11 cellular contexts compared by ENCODE assay signal in genomic region chrX:2829066-2829430, GRCh38. TPM values are rescaled to one million over a fixed set of nuclear protein-coding genes. Genes with fewer than 3 reads are reported as not detected.
DNase-seq lines count a peak whose midpoint lies in the region; ATAC-seq, FAIRE-seq and TF ChIP-seq lines count a peak whose summit lies in the region.
"Had no signal": no experiment of that assay in that cellular context is flagged by ENCODE, and none has a peak within 500 bp of the region (broad histone marks: within the 10 kb centered on the region; RNA-seq: fewer than 3 reads in every experiment).

No MANE protein-coding gene starts in this region.

- POLR2A ChIA-PET in K562 (lab: Yijun Ruan, JAX), result no interaction called here
- POLR2A ChIA-PET in CD4-positive, alpha-beta T cell (lab: Charles Lee), result no interaction called here

- DNase-seq in H9 (peak; percentile 75), K562 (ENCODE audit: extremely low read depth in 1 of 4, low spot score in 3 of 4) (peak in 2 of 4 experiments; percentile 27 to 29), left colon (peak; percentile 30 to 37), stomach (no peak), NCI-H446 treated with DMSO at 0.1 percent for 48 hours (lab: John Stamatoyannopoulos, UW) (no peak), NCI-H2029 treated with DMSO at 0.1 percent for 48 hours (lab: John Stamatoyannopoulos, UW) (no peak)
- DNase-seq in activated CD8-positive, alpha-beta memory T cell treated with anti-CD3 and anti-CD28 coated beads, Interleukin-2, amount 50 U/mL, for 4 hours, result no peak
- DNase-seq in CD4-positive, alpha-beta T cell, result no peak
- DNase-seq: NCI-H446 had no signal

- in situ Hi-C loops in K562 (cut with MboI), result no loop called here

- ATAC-seq in K562 (peak; percentile 79), left colon (peak; percentile 73)
- ATAC-seq in CD4-positive, alpha-beta T cell (ENCODE audit: poor library complexity), result no peak

- peak overlapping the region; percentile 74 for H3K18ac ChIP-seq in H9 (ENCODE audit: insufficient read length, low read depth, low read length)

- peaks cover 0 to 1% of the 10 kb centered on the region in 2 experiments; a peak in 2 of 5 replicates for H3K9me3 Mint-ChIP-seq in H9
- H3K9me3 Mint-ChIP-seq in CD4-positive, alpha-beta T cell, result no peaks in the 10 kb centered on the region

- TF ChIP-seq POLR2A in K562 (conservative IDR thresholded peaks at IDR 0.05) (no peak), stomach (IDR thresholded peaks at IDR 0.05) (no peak)

- H3K36me3 Mint-ChIP-seq in H9 (ENCODE audit: insufficient read depth in 1 of 3, low read depth in 3 of 3), result peaks cover 28 to 30% (median 28%) of the 10 kb centered on the region in 3 experiments
- H3K36me3 Mint-ChIP-seq in CD4-positive, alpha-beta T cell (ENCODE audit: low read depth), result no peaks in the 10 kb centered on the region
- H3K36me3 Mint-ChIP-seq: activated naive CD8-positive, alpha-beta T cell had no signal

- H3K23me2 ChIP-seq in H9 (ENCODE audit: insufficient read length, low read depth, low read length, poor library complexity, severe bottlenecking), result peaks cover 11% of the 10 kb centered on the region

- CTCF ChIA-PET in K562 (lab: Yijun Ruan, JAX; ENCODE audit: low intra/inter-chr PET ratio), result no interaction called here
- CTCF ChIA-PET in CD4-positive, alpha-beta T cell (lab: Charles Lee), result no interaction called here

- H2BK20ac ChIP-seq in H9 (ENCODE audit: low read depth, low read length, poor library complexity, severe bottlenecking), result no peak overlapping the region

- peaks cover 14 to 16% of the 10 kb centered on the region in 2 experiments for H3K4me1 Mint-ChIP-seq in H9
- no peaks in the 10 kb centered on the region for H3K4me1 Mint-ChIP-seq in CD4-positive, alpha-beta T cell (ENCODE audit: low read depth)

- no peak overlapping the region for H2BK15ac ChIP-seq in H9 (ENCODE audit: low read depth, low read length)

- H3K9ac ChIP-seq in H9 (ENCODE audit: extremely low read depth, insufficient read length, low read length), result no peak overlapping the region
- H3K9ac ChIP-seq in K562 (ENCODE audit: insufficient read depth in 1 of 2, low read depth in 2 of 2, low read length in 2 of 2), result peak overlapping the region in 1 of 2 experiments; percentile 85; a peak in 2 of 4 replicates

- H3K4ac ChIP-seq in H9 (ENCODE audit: low read depth, low read length), result no peak overlapping the region

- peak overlapping the region; percentile 66 for H3K4me2 ChIP-seq in H9 (ENCODE audit: insufficient read depth, insufficient read length, low read length)
- no peak overlapping the region for H3K4me2 ChIP-seq in K562 (ENCODE audit: insufficient read depth, low read length)

- no peak overlapping the region for H4K5ac ChIP-seq in H9 (ENCODE audit: insufficient read length, low read depth, low read length)

- H3K36me3 ChIP-seq in K562 (ENCODE audit: control insufficient read depth, insufficient read depth, low read length) (no peaks in the 10 kb centered on the region), stomach (no peaks in the 10 kb centered on the region)

- no peak for FAIRE-seq in K562 (lab: Jason Lieb, UNC)

- H3K27me3 ChIP-seq in H9 (ENCODE audit: insufficient read depth, low read length), result no peaks in the 10 kb centered on the region; the same call in 1 of the 2 replicates
- H3K27me3 ChIP-seq in K562 (ENCODE audit: control insufficient read depth in 2 of 2, insufficient read depth in 2 of 2, low read length in 2 of 2), result no peaks in the 10 kb centered on the region; a peak in 1 of 5 replicates
- peaks cover 0 to 19% (median 15%) of the 10 kb centered on the region in 3 donors for H3K27me3 ChIP-seq in stomach
- H3K27me3 ChIP-seq in CD4-positive, alpha-beta T cell (ENCODE audit: control insufficient read depth, insufficient read depth, low read length), result peaks cover 25% of the 10 kb centered on the region

- H2AFZ ChIP-seq in H9 (ENCODE audit: low read length), result no peak overlapping the region
- H2AFZ ChIP-seq in K562 (ENCODE audit: low read depth, low read length), result no peak overlapping the region

- H2AK5ac ChIP-seq in H9 (ENCODE audit: insufficient read length, low read length), result no peak overlapping the region

- no peaks in the 10 kb centered on the region for H3K9me1 ChIP-seq in K562 (ENCODE audit: control insufficient read depth, insufficient read depth, low read length)

- no peak for TF ChIP-seq RAD21 in K562 (CRISPR knock-in tag; conservative IDR thresholded peaks at IDR 0.05 in 1 of 2, IDR thresholded peaks at IDR 0.05 in 1 of 2)

- H2BK120ac ChIP-seq in H9 (ENCODE audit: low read depth, low read length, poor library complexity, severe bottlenecking), result no peak overlapping the region

- H4K91ac ChIP-seq in H9 (ENCODE audit: insufficient read length, low read depth, low read length), result no peak overlapping the region

- no TSS peak for BruUV-seq in K562 (replicated peaks; lab: Mats Ljungman, UMichigan)

- intact Hi-C loops in K562 (cut with micrococcal nuclease), result no loop called here
- intact Hi-C loops in left colon (cut with DNase I, micrococcal nuclease), result no loop called here
- intact Hi-C loops in stomach (cut with DNase I; ENCODE audit: low total_unique reads), result no loop called here
- intact Hi-C loops in CD4-positive, alpha-beta T cell (cut with DNase I, micrococcal nuclease), result no loop called here

- TF ChIP-seq CTCF in H9 (conservative IDR thresholded peaks at IDR 0.05), result no peak
- TF ChIP-seq CTCF in K562 (IDR thresholded peaks at IDR 0.05 in 2 of 3, conservative IDR thresholded peaks at IDR 0.05 in 1 of 3; ENCODE audit: insufficient read depth in 2 of 3, low read depth in 1 of 3, low read length in 3 of 3), result no peak
- TF ChIP-seq CTCF in stomach (IDR thresholded peaks at IDR 0.05), result no peak
- TF ChIP-seq CTCF in CD4-positive, alpha-beta T cell (IDR thresholded peaks at IDR 0.05), result no peak

- H2BK5ac ChIP-seq in H9 (ENCODE audit: insufficient read length, low read length), result no peak overlapping the region

- H3T11ph ChIP-seq in H9 (ENCODE audit: low read length), result no peak overlapping the region

- H3K4me3 ChIP-seq in K562 (peak overlapping the region; percentile 34), stomach (peak overlapping the region; percentile 49 to 66 (median 52))

- no peaks in the 10 kb centered on the region for H3K9me3 ChIP-seq in H9 (ENCODE audit: control insufficient read depth, low read depth, low read length)
- no peaks in the 10 kb centered on the region for H3K9me3 ChIP-seq in K562 (replicated peaks; ENCODE audit: control insufficient read depth, insufficient read depth, low read depth, low read length)
- H3K9me3 ChIP-seq in stomach, result no peaks in the 10 kb centered on the region
- H3K9me3 ChIP-seq in CD4-positive, alpha-beta T cell (ENCODE audit: control insufficient read depth, low read length), result no peaks in the 10 kb centered on the region

- H3K56ac ChIP-seq in H9 (ENCODE audit: insufficient read length, low read depth, low read length), result no peak overlapping the region

- peak overlapping the region in 1 of 2 experiments; percentile 78; a peak in 4 of 5 replicates for H3K4me3 Mint-ChIP-seq in H9
- H3K4me3 Mint-ChIP-seq in CD4-positive, alpha-beta T cell, result no peak overlapping the region
- H3K4me3 Mint-ChIP-seq: activated naive CD8-positive, alpha-beta T cell had no signal

- no peak overlapping the region for H3K23ac ChIP-seq in H9 (ENCODE audit: insufficient read length, low read depth, low read length)

- no peak overlapping the region for H3K27ac ChIP-seq in H9 (ENCODE audit: insufficient read length, low read depth, low read length)
- no peak overlapping the region for H3K27ac ChIP-seq in K562 (ENCODE audit: extremely low read depth, low read depth, low read length)
- H3K27ac ChIP-seq in stomach, result peak overlapping the region in 2 of 5 donors; percentile 35 to 51
- H3K27ac ChIP-seq in CD4-positive, alpha-beta T cell (ENCODE audit: low read depth, low read length), result no peak overlapping the region
- H3K27ac ChIP-seq: HL-60 had no signal

- TF ChIP-seq EP300 in K562 (IDR thresholded peaks at IDR 0.05; ENCODE audit: low read length) (no peak), stomach (IDR thresholded peaks at IDR 0.05) (no peak)

- H4K8ac ChIP-seq in H9 (replicated peaks; ENCODE audit: insufficient read length, low read depth, low read length), result no peak overlapping the region

- no CpG with 5 or more reads among the region's 35 CpGs for WGBS in H9 (ENCODE audit: extremely low coverage, insufficient read length, low lambda C conversion rate)
- WGBS in K562 (ENCODE audit: insufficient coverage, low coverage, missing lambda C conversion rate), result no CpG with 5 or more reads among the region's 35 CpGs
- WGBS in stomach, 5 donors, result 1 to 4% (median 3%) methylated on average over 10 to 35 of the region's 35 CpGs

- H3K14ac ChIP-seq in H9 (ENCODE audit: insufficient read depth, low read length), result peak overlapping the region; percentile 60; the same call in 1 of the 2 replicates

- H4K20me1 ChIP-seq in H9 (ENCODE audit: control insufficient read depth, insufficient read depth, insufficient read length) (no peaks in the 10 kb centered on the region), K562 (replicated peaks; ENCODE audit: control insufficient read depth, insufficient read depth, low read length) (no peaks in the 10 kb centered on the region)

- H3K79me1 ChIP-seq in H9 (ENCODE audit: insufficient read depth, low read depth, low read length, poor library complexity, severe bottlenecking), result peaks cover 3% of the 10 kb centered on the region

- H3K4me1 ChIP-seq in H9 (ENCODE audit: insufficient read depth, low read length), result peaks cover 5% of the 10 kb centered on the region
- H3K4me1 ChIP-seq in K562 (replicated peaks in 1 of 2; ENCODE audit: control insufficient read depth in 2 of 2, insufficient read depth in 2 of 2, low read length in 2 of 2), result peaks cover 0 to 16% of the 10 kb centered on the region in 2 experiments; a peak in 2 of 5 replicates
- peaks cover 0 to 29% (median 6%) of the 10 kb centered on the region in 4 donors for H3K4me1 ChIP-seq in stomach

- H2BK12ac ChIP-seq in H9 (ENCODE audit: insufficient read length, low read depth, low read length), result no peak overlapping the region

- no peaks in the 10 kb centered on the region for H3K27me3 Mint-ChIP-seq in H9 (ENCODE audit: low read depth)
- peaks cover 23% of the 10 kb centered on the region for H3K27me3 Mint-ChIP-seq in CD4-positive, alpha-beta T cell

- no peak overlapping the region; a peak in 1 of 7 replicates for H3K27ac Mint-ChIP-seq in H9
- H3K27ac Mint-ChIP-seq in CD4-positive, alpha-beta T cell, result no peak overlapping the region
- H3K27ac Mint-ChIP-seq: activated naive CD8-positive, alpha-beta T cell had no signal

- H3K79me2 ChIP-seq in H9 (ENCODE audit: insufficient read depth, low read length) (no peaks in the 10 kb centered on the region; the same call in 1 of the 2 replicates), K562 (ENCODE audit: control insufficient read depth, insufficient read depth, low read length) (no peaks in the 10 kb centered on the region)

RNA-seq across cellular contexts. Expression of gene GYG2, which starts 0.3 kb away (rescaled TPM):
- total RNA-seq in H9 (2021) (95.9 and 99.9 TPM in 2 replicates), K562 (2014; rRNA removed) (2.6 and 2.9 TPM in 2 replicates), K562 (2014; rRNA removed; fragmentation: Illumina TruSeq; extraction: Trizol) (2.0 and 2.3 TPM in 2 replicates), K562 (2015; rRNA removed; fragmentation: Illumina TruSeq; extraction: Trizol) (2.6 and 2.7 TPM in 2 replicates), K562 (2021) (3.8 and 4.4 TPM in 2 replicates), left colon (10 to 100 TPM; 11.3 to 23.4 TPM), stomach (1 to 10 TPM; 5.3 to 6.2 (median 5.8) TPM)
- 3.2 and 3.6 TPM in 2 replicates for total RNA-seq in K562 (2011; cell fraction: chromatin; rRNA removed; ENCODE audit: low replicate concordance)
- total RNA-seq in K562 (2011; cell fraction: nucleolus; rRNA removed), result 1.7 and 3.2 TPM in 2 replicates
- total RNA-seq in K562 (2011; cell fraction: nucleoplasm; rRNA removed), result 3.2 and 3.4 TPM in 2 replicates
- polyA plus RNA-seq in K562 (2011; rRNA removed) (3.6 and 5.6 TPM in 2 replicates), K562 (2014; fragmentation: Illumina TruSeq; extraction: Trizol) (3.8 and 4.0 TPM in 2 replicates), K562 (2014; fragmentation: Nextera tagmentation; extraction: Ambion mirVana) (1 to 10 TPM in 1 of 2 experiments, under 1 TPM in 1; 0.24 to 1.4 TPM), K562 (2014; rRNA removed) (3.4 and 3.7 TPM in 2 replicates), stomach (1 to 10 TPM; 2.2 to 5.7 (median 5.1) TPM)
- 4.7 and 5.5 TPM in 2 replicates for polyA plus RNA-seq in K562 (2011; cell fraction: cytosol; rRNA removed)
- 3.3 and 4.6 TPM in 2 replicates for polyA plus RNA-seq in K562 (2011; cell fraction: nucleus; rRNA removed)
- 9.1 and 12.6 TPM in 2 replicates for polyA plus RNA-seq in K562 (2012)
- 4.0 and 5.5 TPM in 2 replicates for polyA minus RNA-seq in K562 (2011; rRNA and poly(A)+ RNA removed)
- 3.6 and 6.0 TPM in 2 replicates for polyA minus RNA-seq in K562 (2011; cell fraction: cytosol; rRNA and poly(A)+ RNA removed)
- polyA minus RNA-seq in K562 (2011; cell fraction: nucleus; rRNA and poly(A)+ RNA removed), result 1.5 and 2.8 TPM in 2 replicates
- not detected for total RNA-seq in CD4-positive, alpha-beta T cell

Comparison
In these comparisons a context has a peak if more than half of its experiments do, and no peak if none do; other contexts are left out.
1. DNase-seq: peak in H9 (single experiment) and left colon (2 of 2); none in stomach (single experiment), NCI-H446 treated with DMSO at 0.1 percent for 48 hours (single experiment), activated CD8-positive, alpha-beta memory T cell treated with anti-CD3 and anti-CD28 coated beads, Interleukin-2, amount 50 U/mL, for 4 hours (single experiment), NCI-H2029 treated with DMSO at 0.1 percent for 48 hours (single experiment) and CD4-positive, alpha-beta T cell (0 of 10).